In the genomic region with DNA sequence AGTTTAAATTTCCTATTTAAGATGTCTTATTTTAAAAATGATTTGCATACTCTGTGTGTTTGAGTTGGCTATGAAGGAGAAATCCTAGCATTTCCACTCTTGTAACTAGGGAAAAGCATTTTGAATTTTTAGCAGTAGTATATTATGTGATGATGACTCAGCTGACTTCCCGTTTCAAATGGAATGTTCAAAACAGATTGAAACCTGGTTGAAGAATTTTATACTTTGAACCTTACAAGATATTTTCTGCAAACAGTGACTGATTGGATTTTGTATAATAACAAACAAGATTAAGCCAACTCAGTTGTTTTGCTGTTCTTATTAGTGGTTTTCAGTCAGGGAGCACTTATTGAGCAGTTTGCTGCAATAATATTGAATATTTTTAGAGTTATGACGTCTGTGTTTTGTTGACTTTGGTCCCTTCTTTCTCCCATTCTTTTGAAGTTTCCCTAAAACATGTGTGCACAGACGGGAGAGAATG, we compare ENCODE assay signal across 10 cellular contexts. TPM values are rescaled to one million over a fixed set of nuclear protein-coding genes. Genes with fewer than 3 reads are reported as not detected.
DNase-seq lines count a peak whose midpoint lies in the region; ATAC-seq and TF ChIP-seq lines count a peak whose summit lies in the region.
"Had no signal": no experiment of that assay in that cellular context is flagged by ENCODE, and none has a peak within 500 bp of the region (broad histone marks: within the 10 kb centered on the region; RNA-seq: fewer than 3 reads in every experiment).

No MANE protein-coding gene starts in this region.

- H3K4me3 Mint-ChIP-seq in activated naive CD4-positive, alpha-beta T cell treated with anti-CD3 and anti-CD28 coated beads, Interleukin-2, amount 50 U/mL, for 24 hours, result peak overlapping the region; percentile 50
- H3K4me3 Mint-ChIP-seq in MCF 10A (ENCODE audit: unreplicated experiment), result peak overlapping the region; percentile 37
- H3K4me3 Mint-ChIP-seq in activated T-cell treated with anti-CD3 and anti-CD28 coated beads, Interleukin-2, amount 50 U/mL, for 4 hours, result no peak overlapping the region
- H3K4me3 Mint-ChIP-seq: T-helper 1 cell treated with Interleukin-12 subunit alpha and Interleukin-12 subunit beta and Interleukin-4 antibody, amounts not matched to agents 30 μg/mL and 1 μg/mL, for 36 hours had no signal

- POLR2A ChIA-PET in MCF 10A (lab: Yijun Ruan, JAX), result interaction anchor here (0.9 to 1.9 kb wide), 6 partner anchors 9 to 200 kb away, joined by 3 to 16 read pairs (median 6); no protein-coding TSS in a partner anchor

- CTCF ChIA-PET in MCF 10A (lab: Yijun Ruan, JAX), result interaction anchor here (1.1 to 1.3 kb wide), 2 partner anchors 157 to 171 kb away, joined by 3 to 4 read pairs; no protein-coding TSS in a partner anchor

- no peaks in the 10 kb centered on the region for H3K9me3 Mint-ChIP-seq in activated naive CD4-positive, alpha-beta T cell treated with anti-CD3 and anti-CD28 coated beads, Interleukin-2, amount 50 U/mL, for 24 hours
- no peaks in the 10 kb centered on the region for H3K9me3 Mint-ChIP-seq in MCF 10A (ENCODE audit: unreplicated experiment)
- H3K9me3 Mint-ChIP-seq in activated T-cell treated with anti-CD3 and anti-CD28 coated beads, Interleukin-2, amount 50 U/mL, for 4 hours, result no peaks in the 10 kb centered on the region
- H3K9me3 Mint-ChIP-seq: T-helper 1 cell treated with Interleukin-12 subunit alpha and Interleukin-12 subunit beta and Interleukin-4 antibody, amounts not matched to agents 30 μg/mL and 1 μg/mL, for 36 hours had no signal

- peak overlapping the region; percentile 5 for H3K27ac ChIP-seq in lower lobe of right lung
- peak overlapping the region; percentile 19 for H3K27ac ChIP-seq in upper lobe of right lung

- TF ChIP-seq CTCF in MCF 10A (IDR thresholded peaks at IDR 0.05; ENCODE audit: unreplicated experiment), result no peak
- no peak for TF ChIP-seq CTCF in lower lobe of right lung (IDR thresholded peaks at IDR 0.05)
- TF ChIP-seq CTCF in upper lobe of right lung (IDR thresholded peaks at IDR 0.05), result no peak

- peaks cover 13% of the 10 kb centered on the region for H3K36me3 Mint-ChIP-seq in activated naive CD4-positive, alpha-beta T cell treated with anti-CD3 and anti-CD28 coated beads, Interleukin-2, amount 50 U/mL, for 24 hours
- peaks cover 51% of the 10 kb centered on the region for H3K36me3 Mint-ChIP-seq in MCF 10A (ENCODE audit: insufficient read depth, unreplicated experiment)
- peaks cover 19% of the 10 kb centered on the region for H3K36me3 Mint-ChIP-seq in activated T-cell treated with anti-CD3 and anti-CD28 coated beads, Interleukin-2, amount 50 U/mL, for 4 hours (ENCODE audit: insufficient read depth)

- intact Hi-C loops in MCF 10A (cut with micrococcal nuclease), result no loop called here
- intact Hi-C loops in lower lobe of right lung (cut with DNase I), result no loop called here
- intact Hi-C loops in upper lobe of right lung (cut with DNase I), result no loop called here

- peaks cover 14% of the 10 kb centered on the region for H3K36me3 ChIP-seq in lower lobe of right lung
- peaks cover 7% of the 10 kb centered on the region for H3K36me3 ChIP-seq in upper lobe of right lung

- no peaks in the 10 kb centered on the region for H3K27me3 Mint-ChIP-seq in activated naive CD4-positive, alpha-beta T cell treated with anti-CD3 and anti-CD28 coated beads, Interleukin-2, amount 50 U/mL, for 24 hours
- H3K27me3 Mint-ChIP-seq in MCF 10A (ENCODE audit: insufficient read depth, unreplicated experiment), result no peaks in the 10 kb centered on the region
- no peaks in the 10 kb centered on the region for H3K27me3 Mint-ChIP-seq in activated T-cell treated with anti-CD3 and anti-CD28 coated beads, Interleukin-2, amount 50 U/mL, for 4 hours (ENCODE audit: low read depth)

- H3K4me3 ChIP-seq in lower lobe of right lung (no peak overlapping the region), upper lobe of right lung (no peak overlapping the region)

- no peak for DNase-seq in activated naive CD4-positive, alpha-beta T cell treated with anti-CD3 and anti-CD28 coated beads, Interleukin-2, amount 50 U/mL, for 16 hours
- DNase-seq in MCF 10A (ENCODE audit: unreplicated experiment), result no peak
- DNase-seq in lower lobe of right lung, result no peak
- DNase-seq in upper lobe of right lung, result no peak
- no peak for DNase-seq in activated T-cell treated with anti-CD3 and anti-CD28 coated beads, Interleukin-2, amount 50 U/mL, for 4 hours
- DNase-seq in COLO829 (ENCODE audit: low spot score), result no peak
- DNase-seq: Caco-2 had no signal

- peaks cover 97% of the 10 kb centered on the region for H3K4me1 Mint-ChIP-seq in activated naive CD4-positive, alpha-beta T cell treated with anti-CD3 and anti-CD28 coated beads, Interleukin-2, amount 50 U/mL, for 24 hours
- H3K4me1 Mint-ChIP-seq in MCF 10A (ENCODE audit: insufficient read depth, unreplicated experiment), result peaks cover 44% of the 10 kb centered on the region
- H3K4me1 Mint-ChIP-seq in activated T-cell treated with anti-CD3 and anti-CD28 coated beads, Interleukin-2, amount 50 U/mL, for 4 hours (ENCODE audit: low read depth), result peaks cover 91% of the 10 kb centered on the region

- H3K9me3 ChIP-seq in lower lobe of right lung (no peaks in the 10 kb centered on the region), upper lobe of right lung (no peaks in the 10 kb centered on the region)
- H3K9me3 ChIP-seq: Caco-2 had no signal

- ATAC-seq in lower lobe of right lung (peak in 1 of 2 donors; percentile 57), upper lobe of right lung (no peak), GM19351 (IDR thresholded peaks at IDR 0.05; ENCODE audit: unreplicated experiment) (no peak)
- no peak for ATAC-seq in activated T-cell treated with anti-CD3 and anti-CD28 coated beads, Interleukin-2, amount 50 U/mL, for 4 hours

- no TSS peak for BruUV-seq in MCF 10A (replicated peaks; lab: Mats Ljungman, UMichigan)

- peaks cover 76% of the 10 kb centered on the region for H3K4me1 ChIP-seq in lower lobe of right lung
- H3K4me1 ChIP-seq in upper lobe of right lung, result peaks cover 90% of the 10 kb centered on the region

- peak overlapping the region; percentile 57 for H3K27ac Mint-ChIP-seq in activated naive CD4-positive, alpha-beta T cell treated with anti-CD3 and anti-CD28 coated beads, Interleukin-2, amount 50 U/mL, for 24 hours
- H3K27ac Mint-ChIP-seq in MCF 10A (ENCODE audit: low read depth, unreplicated experiment), result peak overlapping the region; percentile 84
- H3K27ac Mint-ChIP-seq: T-helper 1 cell treated with Interleukin-12 subunit alpha and Interleukin-12 subunit beta and Interleukin-4 antibody, amounts not matched to agents 30 μg/mL and 1 μg/mL, for 36 hours had no signal

- H3K27me3 ChIP-seq in lower lobe of right lung (ENCODE audit: low read depth) (no peaks in the 10 kb centered on the region), upper lobe of right lung (no peaks in the 10 kb centered on the region)

RNA-seq across cellular contexts. Expression of a gene that starts 8.0 kb away (rescaled TPM):
- 41.6 and 50.3 TPM in 2 replicates for total RNA-seq in MCF 10A (2022)
- 49.4 TPM for total RNA-seq in lower lobe of right lung
- 46.5 TPM for total RNA-seq in upper lobe of right lung
- 10 to 100 TPM; 39.3 to 53.8 (median 43.8) TPM for total RNA-seq in activated T-cell treated with anti-CD3 and anti-CD28 coated beads, Interleukin-2, amount 50 U/mL, for 4 hours
